Comparison of ENCODE assay signal across 1 cellular context in the genomic region with DNA sequence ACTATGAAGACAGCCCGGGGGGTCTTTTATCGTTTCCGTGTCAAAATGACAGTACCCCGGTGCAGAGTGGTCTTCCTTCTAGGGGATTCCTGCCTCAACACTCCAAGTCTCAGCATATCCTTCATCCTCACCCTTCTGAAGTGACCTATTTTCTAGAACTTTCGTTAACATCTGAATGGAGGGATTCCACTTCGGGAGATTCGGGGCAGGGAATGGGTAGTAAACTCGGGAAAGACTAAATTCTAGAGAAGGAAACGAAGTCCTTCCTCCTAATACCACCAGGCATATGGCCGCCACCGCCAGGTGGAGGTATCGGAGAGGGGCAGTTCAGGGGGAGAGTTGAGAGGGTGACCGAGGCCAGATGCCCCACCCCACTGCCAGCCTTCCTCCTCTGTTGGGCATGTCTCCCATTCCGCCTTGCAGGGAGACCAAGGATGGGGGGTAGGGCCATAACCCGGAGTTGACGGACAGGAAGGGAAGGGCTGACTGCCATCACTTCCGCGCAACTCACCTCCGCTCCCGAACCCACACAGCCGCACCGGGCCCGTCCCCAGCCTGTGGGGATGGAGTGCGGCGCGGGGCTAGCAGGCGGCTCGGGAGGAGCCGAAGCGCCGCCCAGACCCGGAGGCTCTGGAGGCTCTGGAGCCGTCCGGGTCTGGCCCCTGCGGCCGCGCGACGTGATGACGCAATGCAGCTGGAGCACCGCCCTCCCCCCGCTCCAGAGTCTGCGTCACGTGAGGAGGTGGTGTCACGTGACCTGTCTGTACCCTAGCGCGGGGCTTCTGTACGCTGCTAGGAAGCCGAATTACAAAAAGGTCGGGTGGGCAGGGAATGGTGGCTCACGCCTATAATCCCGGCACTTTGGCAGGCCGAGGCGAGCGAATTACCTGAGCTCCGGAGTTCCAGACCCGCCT.
TF ChIP-seq lines count a peak whose summit lies in the region.

A gene (minus strand): TSS at position 657 of the 914 bp plus-strand sequence. CDS start 2,072 bp downstream, outside the sequence.

TF ChIP-seq in K562, 482 proteins besides CTCF, POLR2A, EP300 and RAD21 (continued from another document and continues in another):
- TF ChIP-seq, protein P1, sequence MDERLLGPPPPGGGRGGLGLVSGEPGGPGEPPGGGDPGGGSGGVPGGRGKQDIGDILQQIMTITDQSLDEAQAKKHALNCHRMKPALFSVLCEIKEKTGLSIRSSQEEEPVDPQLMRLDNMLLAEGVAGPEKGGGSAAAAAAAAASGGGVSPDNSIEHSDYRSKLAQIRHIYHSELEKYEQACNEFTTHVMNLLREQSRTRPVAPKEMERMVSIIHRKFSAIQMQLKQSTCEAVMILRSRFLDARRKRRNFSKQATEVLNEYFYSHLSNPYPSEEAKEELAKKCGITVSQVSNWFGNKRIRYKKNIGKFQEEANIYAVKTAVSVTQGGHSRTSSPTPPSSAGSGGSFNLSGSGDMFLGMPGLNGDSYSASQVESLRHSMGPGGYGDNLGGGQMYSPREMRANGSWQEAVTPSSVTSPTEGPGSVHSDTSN (CRISPR knock-in tag; IDR thresholded peaks at IDR 0.05; ENCODE audit: low read depth) = no peak
- TF ChIP-seq, protein P1 (tag; conservative IDR thresholded peaks at IDR 0.05; ENCODE audit: low read depth) = no peak
- TF ChIP-seq MAZ (CRISPR knock-in tag; conservative IDR thresholded peaks at IDR 0.05 in 1 of 2, IDR thresholded peaks at IDR 0.05 in 1 of 2) (peak; percentile 97 to 98), FOSL1 (tag; conservative IDR thresholded peaks at IDR 0.05) (peak; percentile 64), ZNF586 (CRISPR knock-in tag; conservative IDR thresholded peaks at IDR 0.05) (no peak), ZC3H4 (CRISPR knock-in tag; IDR thresholded peaks at IDR 0.05; ENCODE audit: borderline replicate concordance) (no peak; the same call in 1 of the 2 replicates), ZNF507 (tag; conservative IDR thresholded peaks at IDR 0.05) (no peak), FOS (IDR thresholded peaks at IDR 0.05; ENCODE audit: extremely low read depth, insufficient read length) (peak; percentile 91), BRCA1 (IDR thresholded peaks at IDR 0.05) (no peak), BRCA1 (CRISPR knock-in tag; IDR thresholded peaks at IDR 0.05) (no peak), LARP7 (IDR thresholded peaks at IDR 0.05) (no peak; the same call in 1 of the 2 replicates), EWSR1 (IDR thresholded peaks at IDR 0.05; ENCODE audit: borderline replicate concordance, low read depth, partially characterized antibody) (no peak), ZNF239 (CRISPR knock-in tag; IDR thresholded peaks at IDR 0.05) (no peak; the same call in 1 of the 2 replicates), ZNF589 (CRISPR knock-in tag; IDR thresholded peaks at IDR 0.05; ENCODE audit: low read depth) (peak; percentile 85; the same call in 1 of the 2 replicates)
- TF ChIP-seq, protein P2, sequence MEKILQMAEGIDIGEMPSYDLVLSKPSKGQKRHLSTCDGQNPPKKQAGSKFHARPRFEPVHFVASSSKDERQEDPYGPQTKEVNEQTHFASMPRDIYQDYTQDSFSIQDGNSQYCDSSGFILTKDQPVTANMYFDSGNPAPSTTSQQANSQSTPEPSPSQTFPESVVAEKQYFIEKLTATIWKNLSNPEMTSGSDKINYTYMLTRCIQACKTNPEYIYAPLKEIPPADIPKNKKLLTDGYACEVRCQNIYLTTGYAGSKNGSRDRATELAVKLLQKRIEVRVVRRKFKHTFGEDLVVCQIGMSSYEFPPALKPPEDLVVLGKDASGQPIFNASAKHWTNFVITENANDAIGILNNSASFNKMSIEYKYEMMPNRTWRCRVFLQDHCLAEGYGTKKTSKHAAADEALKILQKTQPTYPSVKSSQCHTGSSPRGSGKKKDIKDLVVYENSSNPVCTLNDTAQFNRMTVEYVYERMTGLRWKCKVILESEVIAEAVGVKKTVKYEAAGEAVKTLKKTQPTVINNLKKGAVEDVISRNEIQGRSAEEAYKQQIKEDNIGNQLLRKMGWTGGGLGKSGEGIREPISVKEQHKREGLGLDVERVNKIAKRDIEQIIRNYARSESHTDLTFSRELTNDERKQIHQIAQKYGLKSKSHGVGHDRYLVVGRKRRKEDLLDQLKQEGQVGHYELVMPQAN (IDR thresholded peaks at IDR 0.05; ENCODE audit: borderline replicate concordance) = peak; percentile 92; the same call in 1 of the 2 replicates
- TF ChIP-seq, protein P3, sequence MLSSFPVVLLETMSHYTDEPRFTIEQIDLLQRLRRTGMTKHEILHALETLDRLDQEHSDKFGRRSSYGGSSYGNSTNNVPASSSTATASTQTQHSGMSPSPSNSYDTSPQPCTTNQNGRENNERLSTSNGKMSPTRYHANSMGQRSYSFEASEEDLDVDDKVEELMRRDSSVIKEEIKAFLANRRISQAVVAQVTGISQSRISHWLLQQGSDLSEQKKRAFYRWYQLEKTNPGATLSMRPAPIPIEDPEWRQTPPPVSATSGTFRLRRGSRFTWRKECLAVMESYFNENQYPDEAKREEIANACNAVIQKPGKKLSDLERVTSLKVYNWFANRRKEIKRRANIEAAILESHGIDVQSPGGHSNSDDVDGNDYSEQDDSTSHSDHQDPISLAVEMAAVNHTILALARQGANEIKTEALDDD (IDR thresholded peaks at IDR 0.05) = 0 out of 2 replicates have a peak, but pooled peaks have one; percentile 39
- TF ChIP-seq, protein P4, sequence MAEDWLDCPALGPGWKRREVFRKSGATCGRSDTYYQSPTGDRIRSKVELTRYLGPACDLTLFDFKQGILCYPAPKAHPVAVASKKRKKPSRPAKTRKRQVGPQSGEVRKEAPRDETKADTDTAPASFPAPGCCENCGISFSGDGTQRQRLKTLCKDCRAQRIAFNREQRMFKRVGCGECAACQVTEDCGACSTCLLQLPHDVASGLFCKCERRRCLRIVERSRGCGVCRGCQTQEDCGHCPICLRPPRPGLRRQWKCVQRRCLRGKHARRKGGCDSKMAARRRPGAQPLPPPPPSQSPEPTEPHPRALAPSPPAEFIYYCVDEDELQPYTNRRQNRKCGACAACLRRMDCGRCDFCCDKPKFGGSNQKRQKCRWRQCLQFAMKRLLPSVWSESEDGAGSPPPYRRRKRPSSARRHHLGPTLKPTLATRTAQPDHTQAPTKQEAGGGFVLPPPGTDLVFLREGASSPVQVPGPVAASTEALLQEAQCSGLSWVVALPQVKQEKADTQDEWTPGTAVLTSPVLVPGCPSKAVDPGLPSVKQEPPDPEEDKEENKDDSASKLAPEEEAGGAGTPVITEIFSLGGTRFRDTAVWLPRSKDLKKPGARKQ (CRISPR knock-in tag; IDR thresholded peaks at IDR 0.05) = no peak
- TF ChIP-seq, protein P5, sequence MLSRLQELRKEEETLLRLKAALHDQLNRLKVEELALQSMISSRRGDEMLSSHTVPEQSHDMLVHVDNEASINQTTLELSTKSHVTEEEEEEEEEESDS (CRISPR knock-in tag; IDR thresholded peaks at IDR 0.05) = no peak
- TF ChIP-seq, protein P6, sequence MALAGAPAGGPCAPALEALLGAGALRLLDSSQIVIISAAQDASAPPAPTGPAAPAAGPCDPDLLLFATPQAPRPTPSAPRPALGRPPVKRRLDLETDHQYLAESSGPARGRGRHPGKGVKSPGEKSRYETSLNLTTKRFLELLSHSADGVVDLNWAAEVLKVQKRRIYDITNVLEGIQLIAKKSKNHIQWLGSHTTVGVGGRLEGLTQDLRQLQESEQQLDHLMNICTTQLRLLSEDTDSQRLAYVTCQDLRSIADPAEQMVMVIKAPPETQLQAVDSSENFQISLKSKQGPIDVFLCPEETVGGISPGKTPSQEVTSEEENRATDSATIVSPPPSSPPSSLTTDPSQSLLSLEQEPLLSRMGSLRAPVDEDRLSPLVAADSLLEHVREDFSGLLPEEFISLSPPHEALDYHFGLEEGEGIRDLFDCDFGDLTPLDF (CRISPR knock-in tag; IDR thresholded peaks at IDR 0.05) = peak; percentile 44; the same call in 1 of the 2 replicates
- TF ChIP-seq, protein P7, sequence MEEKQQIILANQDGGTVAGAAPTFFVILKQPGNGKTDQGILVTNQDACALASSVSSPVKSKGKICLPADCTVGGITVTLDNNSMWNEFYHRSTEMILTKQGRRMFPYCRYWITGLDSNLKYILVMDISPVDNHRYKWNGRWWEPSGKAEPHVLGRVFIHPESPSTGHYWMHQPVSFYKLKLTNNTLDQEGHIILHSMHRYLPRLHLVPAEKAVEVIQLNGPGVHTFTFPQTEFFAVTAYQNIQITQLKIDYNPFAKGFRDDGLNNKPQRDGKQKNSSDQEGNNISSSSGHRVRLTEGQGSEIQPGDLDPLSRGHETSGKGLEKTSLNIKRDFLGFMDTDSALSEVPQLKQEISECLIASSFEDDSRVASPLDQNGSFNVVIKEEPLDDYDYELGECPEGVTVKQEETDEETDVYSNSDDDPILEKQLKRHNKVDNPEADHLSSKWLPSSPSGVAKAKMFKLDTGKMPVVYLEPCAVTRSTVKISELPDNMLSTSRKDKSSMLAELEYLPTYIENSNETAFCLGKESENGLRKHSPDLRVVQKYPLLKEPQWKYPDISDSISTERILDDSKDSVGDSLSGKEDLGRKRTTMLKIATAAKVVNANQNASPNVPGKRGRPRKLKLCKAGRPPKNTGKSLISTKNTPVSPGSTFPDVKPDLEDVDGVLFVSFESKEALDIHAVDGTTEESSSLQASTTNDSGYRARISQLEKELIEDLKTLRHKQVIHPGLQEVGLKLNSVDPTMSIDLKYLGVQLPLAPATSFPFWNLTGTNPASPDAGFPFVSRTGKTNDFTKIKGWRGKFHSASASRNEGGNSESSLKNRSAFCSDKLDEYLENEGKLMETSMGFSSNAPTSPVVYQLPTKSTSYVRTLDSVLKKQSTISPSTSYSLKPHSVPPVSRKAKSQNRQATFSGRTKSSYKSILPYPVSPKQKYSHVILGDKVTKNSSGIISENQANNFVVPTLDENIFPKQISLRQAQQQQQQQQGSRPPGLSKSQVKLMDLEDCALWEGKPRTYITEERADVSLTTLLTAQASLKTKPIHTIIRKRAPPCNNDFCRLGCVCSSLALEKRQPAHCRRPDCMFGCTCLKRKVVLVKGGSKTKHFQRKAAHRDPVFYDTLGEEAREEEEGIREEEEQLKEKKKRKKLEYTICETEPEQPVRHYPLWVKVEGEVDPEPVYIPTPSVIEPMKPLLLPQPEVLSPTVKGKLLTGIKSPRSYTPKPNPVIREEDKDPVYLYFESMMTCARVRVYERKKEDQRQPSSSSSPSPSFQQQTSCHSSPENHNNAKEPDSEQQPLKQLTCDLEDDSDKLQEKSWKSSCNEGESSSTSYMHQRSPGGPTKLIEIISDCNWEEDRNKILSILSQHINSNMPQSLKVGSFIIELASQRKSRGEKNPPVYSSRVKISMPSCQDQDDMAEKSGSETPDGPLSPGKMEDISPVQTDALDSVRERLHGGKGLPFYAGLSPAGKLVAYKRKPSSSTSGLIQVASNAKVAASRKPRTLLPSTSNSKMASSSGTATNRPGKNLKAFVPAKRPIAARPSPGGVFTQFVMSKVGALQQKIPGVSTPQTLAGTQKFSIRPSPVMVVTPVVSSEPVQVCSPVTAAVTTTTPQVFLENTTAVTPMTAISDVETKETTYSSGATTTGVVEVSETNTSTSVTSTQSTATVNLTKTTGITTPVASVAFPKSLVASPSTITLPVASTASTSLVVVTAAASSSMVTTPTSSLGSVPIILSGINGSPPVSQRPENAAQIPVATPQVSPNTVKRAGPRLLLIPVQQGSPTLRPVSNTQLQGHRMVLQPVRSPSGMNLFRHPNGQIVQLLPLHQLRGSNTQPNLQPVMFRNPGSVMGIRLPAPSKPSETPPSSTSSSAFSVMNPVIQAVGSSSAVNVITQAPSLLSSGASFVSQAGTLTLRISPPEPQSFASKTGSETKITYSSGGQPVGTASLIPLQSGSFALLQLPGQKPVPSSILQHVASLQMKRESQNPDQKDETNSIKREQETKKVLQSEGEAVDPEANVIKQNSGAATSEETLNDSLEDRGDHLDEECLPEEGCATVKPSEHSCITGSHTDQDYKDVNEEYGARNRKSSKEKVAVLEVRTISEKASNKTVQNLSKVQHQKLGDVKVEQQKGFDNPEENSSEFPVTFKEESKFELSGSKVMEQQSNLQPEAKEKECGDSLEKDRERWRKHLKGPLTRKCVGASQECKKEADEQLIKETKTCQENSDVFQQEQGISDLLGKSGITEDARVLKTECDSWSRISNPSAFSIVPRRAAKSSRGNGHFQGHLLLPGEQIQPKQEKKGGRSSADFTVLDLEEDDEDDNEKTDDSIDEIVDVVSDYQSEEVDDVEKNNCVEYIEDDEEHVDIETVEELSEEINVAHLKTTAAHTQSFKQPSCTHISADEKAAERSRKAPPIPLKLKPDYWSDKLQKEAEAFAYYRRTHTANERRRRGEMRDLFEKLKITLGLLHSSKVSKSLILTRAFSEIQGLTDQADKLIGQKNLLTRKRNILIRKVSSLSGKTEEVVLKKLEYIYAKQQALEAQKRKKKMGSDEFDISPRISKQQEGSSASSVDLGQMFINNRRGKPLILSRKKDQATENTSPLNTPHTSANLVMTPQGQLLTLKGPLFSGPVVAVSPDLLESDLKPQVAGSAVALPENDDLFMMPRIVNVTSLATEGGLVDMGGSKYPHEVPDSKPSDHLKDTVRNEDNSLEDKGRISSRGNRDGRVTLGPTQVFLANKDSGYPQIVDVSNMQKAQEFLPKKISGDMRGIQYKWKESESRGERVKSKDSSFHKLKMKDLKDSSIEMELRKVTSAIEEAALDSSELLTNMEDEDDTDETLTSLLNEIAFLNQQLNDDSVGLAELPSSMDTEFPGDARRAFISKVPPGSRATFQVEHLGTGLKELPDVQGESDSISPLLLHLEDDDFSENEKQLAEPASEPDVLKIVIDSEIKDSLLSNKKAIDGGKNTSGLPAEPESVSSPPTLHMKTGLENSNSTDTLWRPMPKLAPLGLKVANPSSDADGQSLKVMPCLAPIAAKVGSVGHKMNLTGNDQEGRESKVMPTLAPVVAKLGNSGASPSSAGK (IDR thresholded peaks at IDR 0.05) = peak; percentile 83
- TF ChIP-seq, protein P8, sequence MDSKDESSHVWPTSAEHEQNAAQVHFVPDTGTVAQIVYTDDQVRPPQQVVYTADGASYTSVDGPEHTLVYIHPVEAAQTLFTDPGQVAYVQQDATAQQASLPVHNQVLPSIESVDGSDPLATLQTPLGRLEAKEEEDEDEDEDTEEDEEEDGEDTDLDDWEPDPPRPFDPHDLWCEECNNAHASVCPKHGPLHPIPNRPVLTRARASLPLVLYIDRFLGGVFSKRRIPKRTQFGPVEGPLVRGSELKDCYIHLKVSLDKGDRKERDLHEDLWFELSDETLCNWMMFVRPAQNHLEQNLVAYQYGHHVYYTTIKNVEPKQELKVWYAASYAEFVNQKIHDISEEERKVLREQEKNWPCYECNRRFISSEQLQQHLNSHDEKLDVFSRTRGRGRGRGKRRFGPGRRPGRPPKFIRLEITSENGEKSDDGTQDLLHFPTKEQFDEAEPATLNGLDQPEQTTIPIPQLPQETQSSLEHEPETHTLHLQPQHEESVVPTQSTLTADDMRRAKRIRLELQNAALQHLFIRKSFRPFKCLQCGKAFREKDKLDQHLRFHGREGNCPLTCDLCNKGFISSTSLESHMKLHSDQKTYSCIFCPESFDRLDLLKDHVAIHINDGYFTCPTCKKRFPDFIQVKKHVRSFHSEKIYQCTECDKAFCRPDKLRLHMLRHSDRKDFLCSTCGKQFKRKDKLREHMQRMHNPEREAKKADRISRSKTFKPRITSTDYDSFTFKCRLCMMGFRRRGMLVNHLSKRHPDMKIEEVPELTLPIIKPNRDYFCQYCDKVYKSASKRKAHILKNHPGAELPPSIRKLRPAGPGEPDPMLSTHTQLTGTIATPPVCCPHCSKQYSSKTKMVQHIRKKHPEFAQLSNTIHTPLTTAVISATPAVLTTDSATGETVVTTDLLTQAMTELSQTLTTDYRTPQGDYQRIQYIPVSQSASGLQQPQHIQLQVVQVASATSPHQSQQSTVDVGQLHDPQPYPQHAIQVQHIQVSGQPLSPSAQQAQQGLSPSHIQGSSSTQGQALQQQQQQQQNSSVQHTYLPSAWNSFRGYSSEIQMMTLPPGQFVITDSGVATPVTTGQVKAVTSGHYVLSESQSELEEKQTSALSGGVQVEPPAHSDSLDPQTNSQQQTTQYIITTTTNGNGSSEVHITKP (IDR thresholded peaks at IDR 0.05; ENCODE audit: partially characterized antibody) = no peak
